ENCODE assay signal across 27 cellular contexts in the genomic region with DNA sequence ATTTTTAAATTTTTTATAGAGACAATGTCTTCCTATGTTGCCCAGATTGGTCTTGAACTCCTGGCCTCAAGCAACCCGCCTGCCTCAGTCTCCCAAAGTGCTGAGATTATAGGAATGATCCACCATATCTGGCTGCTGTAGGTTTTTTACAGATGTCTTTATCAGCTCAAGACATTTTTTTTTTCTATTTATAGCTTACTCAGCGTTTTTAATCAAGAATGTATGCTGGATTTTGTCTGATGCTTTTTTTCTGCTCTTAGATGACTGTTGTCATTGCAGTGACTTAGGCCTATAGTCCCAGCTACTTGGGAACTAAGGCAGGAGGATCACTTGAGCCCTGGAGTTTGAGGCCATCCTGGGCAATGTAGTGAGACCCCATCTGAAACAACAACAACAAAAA.
A peak's percentile ranks its signal among the peaks of the same experiment; 100 is the strongest.
DNase-seq lines count a peak whose midpoint lies in the region; ATAC-seq, FAIRE-seq and TF ChIP-seq lines count a peak whose summit lies in the region.
"Had no signal": no experiment of that assay in that cellular context is flagged by ENCODE, and none has a peak within 500 bp of the region (broad histone marks: within the 10 kb centered on the region; RNA-seq: fewer than 3 reads in every experiment).

No MANE protein-coding gene starts in this region.

- no peaks in the 10 kb centered on the region for H3K27me3 ChIP-seq in IMR-90 (ENCODE audit: control insufficient read depth, insufficient read depth, low read length)
- H3K27me3 ChIP-seq in K562 (ENCODE audit: control insufficient read depth in 2 of 2, insufficient read depth in 2 of 2, low read length in 2 of 2): peaks cover 0 to 11% of the 10 kb centered on the region in 2 experiments; a peak in 2 of 5 replicates
- no peaks in the 10 kb centered on the region for H3K27me3 ChIP-seq in endothelial cell of umbilical vein (ENCODE audit: control insufficient read depth in 2 of 2, insufficient read depth in 2 of 2, low read length in 2 of 2)
- no peaks in the 10 kb centered on the region for H3K27me3 ChIP-seq in trophoblast cell (ENCODE audit: insufficient read depth, low read length)
- no peaks in the 10 kb centered on the region for H3K27me3 ChIP-seq in PC-3 (ENCODE audit: low read length)
- H3K27me3 ChIP-seq: BE2C, BLaER1 had no signal

- TF ChIP-seq RAD21 in A549 (conservative IDR thresholded peaks at IDR 0.05 in 1 of 2, IDR thresholded peaks at IDR 0.05 in 1 of 2) (no peak), IMR-90 (IDR thresholded peaks at IDR 0.05; ENCODE audit: low read length) (no peak), K562 (CRISPR knock-in tag; conservative IDR thresholded peaks at IDR 0.05 in 1 of 2, IDR thresholded peaks at IDR 0.05 in 1 of 2) (no peak)

- in situ Hi-C loops in IMR-90 (cut with MboI; ENCODE audit: low sequenced_read_pairs): no loop called here
- in situ Hi-C loops in K562 (cut with MboI): no loop called here

- no peak overlapping the region for H2AK9ac ChIP-seq in IMR-90 (replicated peaks; ENCODE audit: low read depth, low read length, poor library complexity)

- H3K79me1 ChIP-seq in IMR-90 (ENCODE audit: low read depth in 1 of 2, low read length in 2 of 2) (peaks cover 31 to 43% of the 10 kb centered on the region in 2 experiments), trophoblast cell (ENCODE audit: low read length) (no peaks in the 10 kb centered on the region)

- H2BK15ac ChIP-seq in IMR-90 (ENCODE audit: low read depth, low read length): no peak overlapping the region

- no peak overlapping the region for H3K14ac ChIP-seq in IMR-90 (replicated peaks; ENCODE audit: low read depth, low read length)
- no peak overlapping the region for H3K14ac ChIP-seq in trophoblast cell (ENCODE audit: low read length)

- FAIRE-seq in A549 (lab: Jason Lieb, UNC) (no peak), K562 (lab: Jason Lieb, UNC) (no peak), endothelial cell of umbilical vein (lab: Jason Lieb, UNC) (peak; percentile 52)
- FAIRE-seq: A204.1, GM12878, GM12892, GM18507 had no signal

- intact Hi-C loops in IMR-90 (cut with micrococcal nuclease) (no loop called here), K562 (cut with micrococcal nuclease) (no loop called here), endothelial cell of umbilical vein (cut with micrococcal nuclease) (no loop called here), PC-3 (cut with micrococcal nuclease) (no loop called here)

- DNase-seq in A549 (ENCODE audit: low read depth in 1 of 2, low spot score in 1 of 2) (no peak), IMR-90 (no peak), K562 (ENCODE audit: extremely low read depth in 1 of 4, low spot score in 3 of 4) (no peak), endothelial cell of umbilical vein (ENCODE audit: low read depth, low spot score) (no peak), trophoblast cell (no peak), PC-3 (no peak), Ammon's horn (ENCODE audit: low spot score) (no peak)
- DNase-seq: 8988T; AML-193; BE2C; C1 segment of cervical spinal cord; CD4-positive, alpha-beta memory T cell; CD4-positive, CD25-positive, alpha-beta regulatory T cell; CD8-positive, alpha-beta memory T cell; COR-L47; DMS 273 treated with DMSO at 0.1 percent for 48 hours; DMS153; DMS53; DMS79; DND-41; EL; GDM1 had no signal

- no peaks in the 10 kb centered on the region for H3F3A ChIP-seq in PC-3 (ENCODE audit: low read length, unreplicated experiment)

- no peak overlapping the region for H4K12ac ChIP-seq in trophoblast cell (ENCODE audit: low read depth, low read length)

- H2BK12ac ChIP-seq in trophoblast cell (ENCODE audit: low read length): no peak overlapping the region

- H2BK120ac ChIP-seq in IMR-90 (ENCODE audit: low read depth, low read length) (no peak overlapping the region), trophoblast cell (ENCODE audit: insufficient read depth, low read length, poor library complexity) (no peak overlapping the region)

- POLR2A ChIA-PET in A549 (lab: Yijun Ruan, JAX) (no interaction called here), IMR-90 (lab: Charles Lee; ENCODE audit: unreplicated experiment) (no interaction called here), K562 (lab: Yijun Ruan, JAX) (interaction anchor here (0.8 kb wide), 1 partner anchor 111 kb away, joined by 3 read pairs; no protein-coding TSS in a partner anchor), endothelial cell of umbilical vein (lab: Charles Lee) (no interaction called here), PC-3 (lab: Charles Lee; ENCODE audit: unreplicated experiment) (no interaction called here)

- TF ChIP-seq CTCF in A549 (IDR thresholded peaks at IDR 0.05) (no peak), IMR-90 (conservative IDR thresholded peaks at IDR 0.05; ENCODE audit: low read depth, low read length) (no peak), K562 (IDR thresholded peaks at IDR 0.05 in 2 of 3, conservative IDR thresholded peaks at IDR 0.05 in 1 of 3; ENCODE audit: insufficient read depth in 2 of 3, low read depth in 1 of 3, low read length in 3 of 3) (no peak), endothelial cell of umbilical vein (IDR thresholded peaks at IDR 0.05; ENCODE audit: extremely low read depth in 1 of 2, insufficient read depth in 1 of 2, low read depth in 1 of 2, low read length in 2 of 2) (no peak), PC-3 (conservative IDR thresholded peaks at IDR 0.05; ENCODE audit: low read depth, low read length) (no peak)

- H3K27ac ChIP-seq in A549 (no peak overlapping the region), IMR-90 (ENCODE audit: insufficient read depth, low read length) (no peak overlapping the region), K562 (ENCODE audit: extremely low read depth, low read depth, low read length) (no peak overlapping the region), endothelial cell of umbilical vein (ENCODE audit: insufficient read depth, low read depth, low read length) (no peak overlapping the region), trophoblast cell (ENCODE audit: low read depth, low read length) (no peak overlapping the region), PC-3 (ENCODE audit: low read length) (no peak overlapping the region)
- H3K27ac ChIP-seq: BLaER1 had no signal

- H3K79me2 ChIP-seq in K562 (ENCODE audit: control insufficient read depth, insufficient read depth, low read length) (no peaks in the 10 kb centered on the region), endothelial cell of umbilical vein (ENCODE audit: control insufficient read depth, insufficient read depth, low read length) (no peaks in the 10 kb centered on the region), trophoblast cell (ENCODE audit: control insufficient read depth, insufficient read depth, low read length, poor library complexity) (no peaks in the 10 kb centered on the region), PC-3 (ENCODE audit: low read length) (no peaks in the 10 kb centered on the region)

- no peak overlapping the region for H2BK5ac ChIP-seq in IMR-90 (ENCODE audit: low read depth, low read length, poor library complexity, severe bottlenecking)
- no peak overlapping the region for H2BK5ac ChIP-seq in trophoblast cell (ENCODE audit: low read depth, low read length, poor library complexity)

- CTCF ChIA-PET in A549 (lab: Yijun Ruan, JAX): no interaction called here
- CTCF ChIA-PET in IMR-90 (lab: Yijun Ruan, JAX): no interaction called here
- CTCF ChIA-PET in K562 (lab: Yijun Ruan, JAX; ENCODE audit: low intra/inter-chr PET ratio): no interaction called here
- CTCF ChIA-PET in endothelial cell of umbilical vein (lab: Charles Lee): no interaction called here
- CTCF ChIA-PET in PC-3 (lab: Charles Lee): no interaction called here

- no peak overlapping the region for H3K56ac ChIP-seq in IMR-90 (ENCODE audit: extremely low read depth, insufficient read depth, low read length)

- no peak overlapping the region for H2AK5ac ChIP-seq in IMR-90 (ENCODE audit: low read depth, low read length)
- no peak overlapping the region for H2AK5ac ChIP-seq in trophoblast cell (ENCODE audit: low read length)

- H3K9ac ChIP-seq in IMR-90 (ENCODE audit: low read depth, low read length) (no peak overlapping the region), K562 (ENCODE audit: insufficient read depth in 1 of 2, low read depth in 2 of 2, low read length in 2 of 2) (no peak overlapping the region), endothelial cell of umbilical vein (replicated peaks; ENCODE audit: extremely low read depth, insufficient read depth, low read length) (no peak overlapping the region), trophoblast cell (ENCODE audit: low read length) (no peak overlapping the region), PC-3 (ENCODE audit: low read length) (no peak overlapping the region)
- H3K9ac ChIP-seq: BLaER1 had no signal

- no peak overlapping the region for H4K5ac ChIP-seq in IMR-90 (ENCODE audit: low read depth, low read length)

- H2AFZ ChIP-seq in IMR-90 (replicated peaks; ENCODE audit: low read length, poor library complexity) (no peak overlapping the region), K562 (ENCODE audit: low read depth, low read length) (no peak overlapping the region), endothelial cell of umbilical vein (ENCODE audit: low read depth, low read length) (no peak overlapping the region), trophoblast cell (ENCODE audit: insufficient read depth, low read length, poor library complexity) (no peak overlapping the region), PC-3 (ENCODE audit: low read length) (no peak overlapping the region)

- H3K9me1 ChIP-seq in IMR-90 (ENCODE audit: insufficient read depth, low read length): peaks cover 11% of the 10 kb centered on the region
- no peaks in the 10 kb centered on the region for H3K9me1 ChIP-seq in K562 (ENCODE audit: control insufficient read depth, insufficient read depth, low read length)
- no peaks in the 10 kb centered on the region for H3K9me1 ChIP-seq in endothelial cell of umbilical vein (replicated peaks; ENCODE audit: control insufficient read depth, extremely low read depth, insufficient read depth, low read length)

- H3K23ac ChIP-seq in IMR-90 (ENCODE audit: low read depth, low read length) (no peak overlapping the region), trophoblast cell (ENCODE audit: low read length) (no peak overlapping the region)

- no peaks in the 10 kb centered on the region for H3K9me2 ChIP-seq in PC-3 (replicated peaks; ENCODE audit: low read length)

- H4K8ac ChIP-seq in IMR-90 (ENCODE audit: low read depth in 2 of 2, low read length in 2 of 2) (no peak overlapping the region), trophoblast cell (ENCODE audit: low read depth, low read length) (no peak overlapping the region)

- no peak for TF ChIP-seq POLR2A in A549 (IDR thresholded peaks at IDR 0.05; ENCODE audit: low read length)
- no peak for TF ChIP-seq POLR2A in IMR-90 (IDR thresholded peaks at IDR 0.05; ENCODE audit: low read depth, low read length)
- no peak for TF ChIP-seq POLR2A in K562 (conservative IDR thresholded peaks at IDR 0.05)
- TF ChIP-seq POLR2A in endothelial cell of umbilical vein (IDR thresholded peaks at IDR 0.05; ENCODE audit: low read depth, low read length): no peak

- dilution Hi-C loops in IMR-90 (cut with HindIII; ENCODE audit: low sequenced_read_pairs, unreplicated experiment): no loop called here
- dilution Hi-C loops in endothelial cell of umbilical vein (cut with MboI; ENCODE audit: extremely low pct_ligation_motif_present, low sequenced_read_pairs): no loop called here

- peaks cover 16% of the 10 kb centered on the region; the same call in 1 of the 2 replicates for H4K20me1 ChIP-seq in IMR-90 (ENCODE audit: insufficient read depth, low read length)
- no peaks in the 10 kb centered on the region for H4K20me1 ChIP-seq in K562 (replicated peaks; ENCODE audit: control insufficient read depth, insufficient read depth, low read length)
- H4K20me1 ChIP-seq in endothelial cell of umbilical vein (replicated peaks; ENCODE audit: control insufficient read depth, extremely low read depth, insufficient read depth, low read length): no peaks in the 10 kb centered on the region
- no peaks in the 10 kb centered on the region for H4K20me1 ChIP-seq in PC-3 (ENCODE audit: low read length)

- H3K18ac ChIP-seq in IMR-90 (ENCODE audit: low read depth, low read length) (no peak overlapping the region), trophoblast cell (ENCODE audit: low read length) (no peak overlapping the region)

- H3K4ac ChIP-seq in IMR-90 (ENCODE audit: low read depth, low read length) (no peak overlapping the region), trophoblast cell (ENCODE audit: low read depth, low read length) (no peak overlapping the region)

- WGBS in A549 (ENCODE audit: missing lambda C conversion rate): 35% methylated on average over 2 of the region's 2 CpGs
- WGBS in IMR-90 (ENCODE audit: extremely low coverage in 2 of 2, insufficient read length in 1 of 2), 2 experiments: no CpG with 5 or more reads among the region's 2 CpGs
- WGBS in K562 (ENCODE audit: insufficient coverage, low coverage, missing lambda C conversion rate): 0% methylated on average over 2 of the region's 2 CpGs
- WGBS in trophoblast cell (ENCODE audit: extremely low coverage, insufficient coverage, insufficient read length): no CpG with 5 or more reads among the region's 2 CpGs

- peaks cover 36% of the 10 kb centered on the region for H3K36me3 ChIP-seq in IMR-90 (ENCODE audit: control insufficient read depth, insufficient read depth, low read length)
- no peaks in the 10 kb centered on the region for H3K36me3 ChIP-seq in K562 (ENCODE audit: control insufficient read depth, insufficient read depth, low read length)
- peaks cover 0 to 10% of the 10 kb centered on the region in 2 experiments for H3K36me3 ChIP-seq in endothelial cell of umbilical vein (ENCODE audit: control insufficient read depth in 2 of 2, extremely low read depth in 1 of 2, insufficient read depth in 2 of 2, low read length in 2 of 2)
- H3K36me3 ChIP-seq in trophoblast cell (ENCODE audit: control insufficient read depth in 1 of 2, insufficient read depth in 2 of 2, low read length in 2 of 2): peaks cover 5 to 10% of the 10 kb centered on the region in 2 experiments
- peaks cover 2% of the 10 kb centered on the region; the same call in 1 of the 2 replicates for H3K36me3 ChIP-seq in PC-3 (ENCODE audit: low read depth, low read length)
- H3K36me3 ChIP-seq: BE2C had no signal

- H4K91ac ChIP-seq in IMR-90 (ENCODE audit: insufficient read depth, low read depth, low read length) (no peak overlapping the region), trophoblast cell (ENCODE audit: low read depth, low read length) (no peak overlapping the region)

- peaks cover 6% of the 10 kb centered on the region; the same call in 1 of the 3 replicates for H3K9me3 ChIP-seq in A549
- peaks cover 2% of the 10 kb centered on the region; the same call in 1 of the 2 replicates for H3K9me3 ChIP-seq in IMR-90 (ENCODE audit: control insufficient read depth, insufficient read depth, low read length)
- H3K9me3 ChIP-seq in K562 (replicated peaks; ENCODE audit: control insufficient read depth, insufficient read depth, low read depth, low read length): no peaks in the 10 kb centered on the region
- no peaks in the 10 kb centered on the region for H3K9me3 ChIP-seq in endothelial cell of umbilical vein (replicated peaks; ENCODE audit: control insufficient read depth, insufficient read depth, low read length)
- H3K9me3 ChIP-seq in trophoblast cell (ENCODE audit: insufficient read depth, low read depth, low read length): peaks cover 2% of the 10 kb centered on the region
- H3K9me3 ChIP-seq in PC-3 (ENCODE audit: low read length): 0 out of 2 replicates have a peak, but pooled peaks cover 7% of the 10 kb centered on the region
- H3K9me3 ChIP-seq: BE2C had no signal

- no peak for ATAC-seq in A549
- ATAC-seq in IMR-90 (ENCODE audit: low read depth): no peak
- ATAC-seq in K562: no peak
- ATAC-seq in PC-3: no peak
- ATAC-seq: GM12878 had no signal

- BruUV-seq in IMR-90 (replicated peaks; lab: Mats Ljungman, UMichigan) (no TSS peak), K562 (replicated peaks; lab: Mats Ljungman, UMichigan) (no TSS peak), endothelial cell of umbilical vein (replicated peaks; lab: Mats Ljungman, UMichigan) (no TSS peak), PC-3 (replicated peaks; lab: Mats Ljungman, UMichigan) (no TSS peak)

- H3K4me3 ChIP-seq in A549 (no peak overlapping the region), IMR-90 (ENCODE audit: insufficient read depth, low read depth, low read length) (no peak overlapping the region), K562 (no peak overlapping the region), endothelial cell of umbilical vein (replicated peaks in 1 of 3; ENCODE audit: insufficient read depth in 1 of 3, low read depth in 1 of 3, low read length in 3 of 3) (no peak overlapping the region), trophoblast cell (ENCODE audit: low read depth, low read length) (no peak overlapping the region), PC-3 (ENCODE audit: low read length) (no peak overlapping the region)
- H3K4me3 ChIP-seq: BLaER1, GM12878 had no signal

- TF ChIP-seq EP300 in A549 (IDR thresholded peaks at IDR 0.05) (no peak), K562 (IDR thresholded peaks at IDR 0.05; ENCODE audit: low read length) (no peak)

- H2BK20ac ChIP-seq in IMR-90 (ENCODE audit: low read depth, low read length): no peak overlapping the region

- H3K4me1 ChIP-seq in A549: no peaks in the 10 kb centered on the region
- H3K4me1 ChIP-seq in IMR-90 (ENCODE audit: control insufficient read depth, insufficient read depth, low read length): peaks cover 6% of the 10 kb centered on the region
- peaks cover 0 to 14% of the 10 kb centered on the region in 2 experiments; a peak in 4 of 5 replicates for H3K4me1 ChIP-seq in K562 (replicated peaks in 1 of 2; ENCODE audit: control insufficient read depth in 2 of 2, insufficient read depth in 2 of 2, low read length in 2 of 2)
- H3K4me1 ChIP-seq in endothelial cell of umbilical vein (ENCODE audit: control insufficient read depth, extremely low read depth, insufficient read depth, low read length): no peaks in the 10 kb centered on the region
- H3K4me1 ChIP-seq in trophoblast cell (ENCODE audit: control insufficient read depth in 1 of 2, insufficient read depth in 2 of 2, low read length in 2 of 2): no peaks in the 10 kb centered on the region
- no peaks in the 10 kb centered on the region for H3K4me1 ChIP-seq in PC-3 (ENCODE audit: insufficient read depth, low read length)

- no peak overlapping the region for H3K4me2 ChIP-seq in A549
- H3K4me2 ChIP-seq in IMR-90 (ENCODE audit: low read depth, low read length): no peak overlapping the region
- no peak overlapping the region for H3K4me2 ChIP-seq in K562 (ENCODE audit: insufficient read depth, low read length)
- no peak overlapping the region for H3K4me2 ChIP-seq in endothelial cell of umbilical vein (ENCODE audit: insufficient read depth, low read length)
- H3K4me2 ChIP-seq in trophoblast cell (ENCODE audit: low read length): no peak overlapping the region
- H3K4me2 ChIP-seq in PC-3 (ENCODE audit: low read length): no peak overlapping the region
- H3K4me2 ChIP-seq: BLaER1 had no signal
